ENCODE assay signal across 11 cellular contexts in the genomic region with DNA sequence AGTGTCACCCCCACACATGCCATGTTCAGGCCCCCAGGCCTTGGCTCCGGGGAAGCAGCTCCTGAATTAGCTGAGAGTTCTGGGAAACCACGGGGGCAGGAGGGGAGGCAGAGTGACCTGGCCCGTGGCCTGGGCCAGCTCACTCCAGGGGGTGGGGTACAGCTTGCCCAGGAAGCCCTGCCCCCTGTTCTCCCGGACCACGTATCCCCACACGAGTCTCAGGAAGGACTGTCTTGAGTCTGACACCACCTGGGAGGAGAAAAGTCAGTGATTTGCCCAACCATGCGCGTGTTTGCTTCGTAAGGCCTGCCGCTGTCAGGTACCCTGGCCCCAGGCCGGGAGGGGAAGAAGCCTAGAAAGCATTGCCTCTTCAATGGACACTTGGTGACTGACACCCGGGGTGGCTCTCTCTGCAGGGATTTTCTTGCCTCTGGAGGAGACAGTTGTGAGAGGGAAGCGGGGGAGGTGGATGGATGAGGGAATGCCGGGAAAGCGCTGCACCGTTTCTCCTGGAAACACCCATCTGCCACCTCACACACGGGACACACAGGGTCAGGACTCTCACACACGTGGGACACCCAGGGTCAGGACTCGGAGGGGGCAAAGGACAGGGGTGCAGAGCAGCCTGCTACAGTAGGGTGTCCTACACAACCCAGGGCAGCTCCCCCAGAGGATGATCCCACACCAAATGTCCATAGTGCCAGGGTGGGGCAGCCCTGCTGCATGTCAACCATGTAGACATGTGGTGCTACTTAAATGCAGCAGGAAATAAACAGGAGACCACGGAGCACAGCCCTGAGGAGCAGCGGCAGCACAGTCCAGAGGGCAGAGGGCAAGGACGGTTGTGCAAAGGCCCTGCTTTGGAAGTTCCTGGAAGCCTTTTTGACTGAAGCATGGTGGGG. TPM values are rescaled to one million over a fixed set of nuclear protein-coding genes. Genes with fewer than 3 reads are reported as not detected.
DNase-seq lines count a peak whose midpoint lies in the region; ATAC-seq, FAIRE-seq and TF ChIP-seq lines count a peak whose summit lies in the region.
"Had no signal": no experiment of that assay in that cellular context is flagged by ENCODE, and none has a peak within 500 bp of the region (broad histone marks: within the 10 kb centered on the region; RNA-seq: fewer than 3 reads in every experiment).

No MANE protein-coding gene starts in this region.

- peaks cover 66% of the 10 kb centered on the region for H3K27me3 Mint-ChIP-seq in stimulated activated memory B cell treated with anti-CD40 and anti-IgM and Interleukin-4, amounts not matched to agents 10 μg/mL and 1 μg/mL and 100 μg/mL, for 72 hours

- peak overlapping the region; percentile 55 for H3K27ac Mint-ChIP-seq in stimulated activated memory B cell treated with anti-CD40 and anti-IgM and Interleukin-4, amounts not matched to agents 10 μg/mL and 1 μg/mL and 100 μg/mL, for 72 hours

- H3K9me3 Mint-ChIP-seq in stimulated activated memory B cell treated with anti-CD40 and anti-IgM and Interleukin-4, amounts not matched to agents 10 μg/mL and 1 μg/mL and 100 μg/mL, for 72 hours, result no peaks in the 10 kb centered on the region

- H3K4me3 ChIP-seq in liver (ENCODE audit: low read depth in 1 of 3, low read length in 3 of 3), result no peak overlapping the region
- H3K4me3 ChIP-seq: testis had no signal

- H3K36me3 ChIP-seq in liver (ENCODE audit: control insufficient read depth in 4 of 4, insufficient read depth in 3 of 4, low read depth in 1 of 4, low read length in 3 of 4), result no peaks in the 10 kb centered on the region

- H3K27ac ChIP-seq in cingulate gyrus (ENCODE audit: low read depth, low read length), result peak overlapping the region; percentile 63
- H3K27ac ChIP-seq in liver (ENCODE audit: low read depth in 1 of 2, low read length in 2 of 2), result no peak overlapping the region
- H3K27ac ChIP-seq: testis had no signal

- no peak for TF ChIP-seq POLR2A in GM12891 (IDR thresholded peaks at IDR 0.05; ENCODE audit: low read depth, low read length)

- peak in 1 of 2 donors; percentile 28 for TF ChIP-seq RAD21 in liver (IDR thresholded peaks at IDR 0.05)

- ATAC-seq in stimulated activated memory B cell treated with anti-CD40 and anti-IgM and Interleukin-4, amounts not matched to agents 10 μg/mL and 1 μg/mL and 100 μg/mL, for 72 hours, result no peak

- no peak for FAIRE-seq in GM12891 (lab: Jason Lieb, UNC)

- no peaks in the 10 kb centered on the region for H3K36me3 Mint-ChIP-seq in stimulated activated memory B cell treated with anti-CD40 and anti-IgM and Interleukin-4, amounts not matched to agents 10 μg/mL and 1 μg/mL and 100 μg/mL, for 72 hours

- no peak overlapping the region for H3K9ac ChIP-seq in liver (ENCODE audit: low read depth in 1 of 2, low read length in 2 of 2)

- TF ChIP-seq CTCF in liver (IDR thresholded peaks at IDR 0.05; ENCODE audit: low read depth, low read length, missing input control), result no peak

- DNase-seq in HuH-7.5 (ENCODE audit: low spot score), result peak; percentile 16
- DNase-seq in EL, result no peak
- DNase-seq in HUDEP-2 (lab: John Stamatoyannopoulos, UW; ENCODE audit: unreplicated experiment in 76 of 76), result no peak
- DNase-seq in GM12891 (ENCODE audit: insufficient read length, low spot score), result no peak
- no peak for DNase-seq in COR-L47 (lab: John Stamatoyannopoulos, UW)
- DNase-seq: DMS79, T1000, testis had no signal

- no peaks in the 10 kb centered on the region for H3K9me3 ChIP-seq in liver (ENCODE audit: control insufficient read depth in 4 of 4, low read length in 3 of 4)
- H3K9me3 ChIP-seq: testis had no signal

- H3K27me3 ChIP-seq in liver (ENCODE audit: control insufficient read depth in 4 of 4, insufficient read depth in 4 of 4, low read length in 3 of 4), result no peaks in the 10 kb centered on the region
- H3K27me3 ChIP-seq: testis had no signal

- H3K4me3 Mint-ChIP-seq in stimulated activated memory B cell treated with anti-CD40 and anti-IgM and Interleukin-4, amounts not matched to agents 10 μg/mL and 1 μg/mL and 100 μg/mL, for 72 hours, result no peak overlapping the region

- peaks cover 14% of the 10 kb centered on the region for H3K4me1 Mint-ChIP-seq in stimulated activated memory B cell treated with anti-CD40 and anti-IgM and Interleukin-4, amounts not matched to agents 10 μg/mL and 1 μg/mL and 100 μg/mL, for 72 hours

- 72% methylated on average over 22 of the region's 22 CpGs for WGBS in liver

- peaks cover 3 to 25% (median 18%) of the 10 kb centered on the region in 4 donors for H3K4me1 ChIP-seq in liver (ENCODE audit: control insufficient read depth in 4 of 4, insufficient read depth in 4 of 4, low read length in 3 of 4)

TF ChIP-seq in liver, 16 proteins besides CTCF, POLR2A, EP300 and RAD21:
- TF ChIP-seq FOXA1 (IDR thresholded peaks at IDR 0.05), result no peak
- peak; percentile 10 to 60 for TF ChIP-seq RXRA (IDR thresholded peaks at IDR 0.05)
- peak; percentile 47 to 77 for TF ChIP-seq HNF4A (conservative IDR thresholded peaks at IDR 0.05)
- TF ChIP-seq HNF4G (IDR thresholded peaks at IDR 0.05), result peak; percentile 54
- TF ChIP-seq NR2F2 (IDR thresholded peaks at IDR 0.05), result peak; percentile 69
- TF ChIP-seq SP1 (IDR thresholded peaks at IDR 0.05), result peak; percentile 53
- TF ChIP-seq, protein P1, sequence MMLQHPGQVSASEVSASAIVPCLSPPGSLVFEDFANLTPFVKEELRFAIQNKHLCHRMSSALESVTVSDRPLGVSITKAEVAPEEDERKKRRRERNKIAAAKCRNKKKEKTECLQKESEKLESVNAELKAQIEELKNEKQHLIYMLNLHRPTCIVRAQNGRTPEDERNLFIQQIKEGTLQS (IDR thresholded peaks at IDR 0.05), result no peak

TF ChIP-seq in GM12891, 5 proteins besides CTCF, POLR2A, EP300 and RAD21:
- TF ChIP-seq POU2F2 (IDR thresholded peaks at IDR 0.05; ENCODE audit: low read depth, low read length) (no peak), SPI1 (IDR thresholded peaks at IDR 0.05; ENCODE audit: low read depth, low read length) (no peak), TAF1 (IDR thresholded peaks at IDR 0.05; ENCODE audit: low read depth, low read length) (no peak), POLR2AphosphoS5 (IDR thresholded peaks at IDR 0.05; ENCODE audit: low read depth, low read length) (no peak), PAX5 (IDR thresholded peaks at IDR 0.05; ENCODE audit: insufficient read depth, low read length, severe bottlenecking) (no peak)

RNA-seq across cellular contexts. Expression of a gene that starts 4.9 kb away (rescaled TPM):
- total RNA-seq in liver, result 10 to 100 TPM in 1 of 2 donors, 1 to 10 TPM in 1; 3.1 to 17.8 TPM
- polyA plus RNA-seq in liver, result 100 to 1,000 TPM in 1 of 2 donors, 10 to 100 TPM in 1; 29.2 to 129 TPM
- polyA plus RNA-seq in GM12891 (2012; ENCODE audit: low read depth, missing spikeins), result 0.14 TPM
